ENCODE assay signal across 5 cellular contexts in the genomic region with DNA sequence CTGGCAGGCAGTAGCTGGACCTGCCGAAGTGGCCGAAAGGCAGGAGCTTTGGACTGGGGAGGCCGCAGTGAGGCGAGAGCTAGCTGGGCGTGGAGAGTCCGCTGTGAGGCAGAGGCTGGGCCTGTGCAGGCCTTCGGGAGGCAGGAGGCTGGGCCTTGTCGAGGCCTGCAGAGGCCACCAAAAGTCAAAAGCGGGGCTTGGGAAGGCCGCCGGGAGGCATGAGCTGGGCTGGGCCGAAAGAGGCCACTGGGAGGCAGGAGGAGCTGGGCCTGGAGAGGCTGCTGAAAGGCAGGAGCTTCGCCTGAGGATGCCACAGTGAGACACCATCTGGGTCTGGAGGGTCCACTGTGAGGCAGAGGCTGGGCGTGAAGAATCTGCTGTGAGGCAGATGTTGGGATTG.
DNase-seq lines count a peak whose midpoint lies in the region; ATAC-seq and TF ChIP-seq lines count a peak whose summit lies in the region.
"Not testable (repeated sequence)": the region's sequence is repeated elsewhere in the genome, so short reads cannot be mapped to it uniquely, and the experiment has no call there.

No MANE protein-coding gene starts in this region.

- not testable (repeated sequence) for H4K91ac ChIP-seq in IMR-90 (ENCODE audit: insufficient read depth, low read depth, low read length)

- H2BK5ac ChIP-seq in IMR-90 (ENCODE audit: low read depth, low read length, poor library complexity, severe bottlenecking), result not testable (repeated sequence)

- TF ChIP-seq POLR2A in IMR-90 (IDR thresholded peaks at IDR 0.05; ENCODE audit: low read depth, low read length), result not testable (repeated sequence)

- not testable (repeated sequence) for H3K27ac ChIP-seq in IMR-90 (ENCODE audit: insufficient read depth, low read length); mammary epithelial cell (ENCODE audit: insufficient read depth, low read depth, low read length)

- H3K79me2 ChIP-seq in mammary epithelial cell (ENCODE audit: insufficient read depth, low read length), result not testable (repeated sequence)

- not testable (repeated sequence) for H3K4ac ChIP-seq in IMR-90 (ENCODE audit: low read depth, low read length)

- not testable (repeated sequence) for H4K20me1 ChIP-seq in IMR-90 (ENCODE audit: insufficient read depth, low read length); mammary epithelial cell (ENCODE audit: insufficient read depth, low read length)

- not testable (repeated sequence) for H3K23ac ChIP-seq in IMR-90 (ENCODE audit: low read depth, low read length)

- not testable (repeated sequence) for TF ChIP-seq RAD21 in IMR-90 (IDR thresholded peaks at IDR 0.05; ENCODE audit: low read length)

- BruUV-seq in Caco-2 (replicated peaks; lab: Mats Ljungman, UMichigan) (TSS peak; percentile 38), IMR-90 (replicated peaks; lab: Mats Ljungman, UMichigan) (TSS peak; percentile 79), mammary epithelial cell (replicated peaks; lab: Mats Ljungman, UMichigan) (TSS peak; percentile 23)

- in situ Hi-C loops in IMR-90 (cut with MboI; ENCODE audit: low sequenced_read_pairs); mammary epithelial cell (cut with MboI; ENCODE audit: low sequenced_read_pairs in 2 of 2): not testable (repeated sequence)

- not testable (repeated sequence) for H3K4me1 ChIP-seq in Caco-2; IMR-90 (ENCODE audit: control insufficient read depth, insufficient read depth, low read length); mammary epithelial cell (ENCODE audit: insufficient read depth, low read length)

- H4K5ac ChIP-seq in IMR-90 (ENCODE audit: low read depth, low read length), result not testable (repeated sequence)

- H3K79me1 ChIP-seq in IMR-90 (ENCODE audit: low read depth in 1 of 2, low read length in 2 of 2), result not testable (repeated sequence)

- H2AFZ ChIP-seq in IMR-90 (replicated peaks; ENCODE audit: low read length, poor library complexity); mammary epithelial cell (ENCODE audit: low read depth, low read length): not testable (repeated sequence)

- CTCF ChIA-PET in Caco-2 (lab: Charles Lee); IMR-90 (lab: Yijun Ruan, JAX); activated CD8-positive, alpha-beta memory T cell treated with anti-CD3 and anti-CD28 coated beads, Interleukin-2, amount 10 ng/mL, durations not matched to agents 7 days and 5 days (lab: Charles Lee); mammary epithelial cell (lab: Charles Lee; ENCODE audit: low non-redundant PET): not testable (repeated sequence)

- not testable (repeated sequence) for H2AK5ac ChIP-seq in IMR-90 (ENCODE audit: low read depth, low read length)

- not testable (repeated sequence) for H3K27me3 Mint-ChIP-seq in Caco-2 (ENCODE audit: insufficient read depth, unreplicated experiment); HFFc6 (ENCODE audit: insufficient read depth); activated CD8-positive, alpha-beta memory T cell treated with anti-CD3 and anti-CD28 coated beads, Interleukin-2, amount 10 ng/mL, durations not matched to agents 7 days and 5 days

- TF ChIP-seq CTCF in Caco-2 (IDR thresholded peaks at IDR 0.05; ENCODE audit: insufficient read depth in 1 of 2, low read depth in 1 of 2, low read length in 1 of 2, severe bottlenecking in 1 of 2, unreplicated experiment in 1 of 2); HFFc6 (IDR thresholded peaks at IDR 0.05); IMR-90 (conservative IDR thresholded peaks at IDR 0.05; ENCODE audit: low read depth, low read length); mammary epithelial cell (conservative IDR thresholded peaks at IDR 0.05 in 1 of 2, IDR thresholded peaks at IDR 0.05 in 1 of 2; ENCODE audit: extremely low read depth in 1 of 2, insufficient read depth in 1 of 2, low read depth in 1 of 2, low read length in 2 of 2): not testable (repeated sequence)

- no CpG with 5 or more reads among the region's 14 CpGs for WGBS in IMR-90 (ENCODE audit: extremely low coverage in 2 of 2, insufficient read length in 1 of 2), 2 experiments
- 75% methylated on average over 4 of the region's 14 CpGs for WGBS in mammary epithelial cell (ENCODE audit: low coverage, missing lambda C conversion rate)

- POLR2A ChIA-PET in Caco-2 (lab: Charles Lee); IMR-90 (lab: Charles Lee; ENCODE audit: unreplicated experiment): not testable (repeated sequence)

- H3K9me1 ChIP-seq in IMR-90 (ENCODE audit: insufficient read depth, low read length), result not testable (repeated sequence)

- not testable (repeated sequence) for H2BK15ac ChIP-seq in IMR-90 (ENCODE audit: low read depth, low read length)

- H3K27ac Mint-ChIP-seq in Caco-2 (ENCODE audit: unreplicated experiment), result not testable (repeated sequence)
- H3K27ac Mint-ChIP-seq in HFFc6, result peak overlapping the region; percentile 64; the same call in 1 of the 2 replicates
- H3K27ac Mint-ChIP-seq in activated CD8-positive, alpha-beta memory T cell treated with anti-CD3 and anti-CD28 coated beads, Interleukin-2, amount 10 ng/mL, durations not matched to agents 7 days and 5 days, result peak overlapping the region; percentile 36

- H3K56ac ChIP-seq in IMR-90 (ENCODE audit: extremely low read depth, insufficient read depth, low read length), result not testable (repeated sequence)

- not testable (repeated sequence) for H3K36me3 Mint-ChIP-seq in Caco-2 (ENCODE audit: insufficient read depth, unreplicated experiment); HFFc6 (ENCODE audit: low read depth); activated CD8-positive, alpha-beta memory T cell treated with anti-CD3 and anti-CD28 coated beads, Interleukin-2, amount 10 ng/mL, durations not matched to agents 7 days and 5 days

- H3K9me3 ChIP-seq in Caco-2; IMR-90 (ENCODE audit: control insufficient read depth, insufficient read depth, low read length); mammary epithelial cell (replicated peaks; ENCODE audit: insufficient read depth, low read length): not testable (repeated sequence)

- not testable (repeated sequence) for H2AK9ac ChIP-seq in IMR-90 (replicated peaks; ENCODE audit: low read depth, low read length, poor library complexity)

- H3K36me3 ChIP-seq in Caco-2 (ENCODE audit: control insufficient read depth, insufficient read depth, low read length); IMR-90 (ENCODE audit: control insufficient read depth, insufficient read depth, low read length); mammary epithelial cell (ENCODE audit: insufficient read depth, low read length): not testable (repeated sequence)

- dilution Hi-C loops in IMR-90 (cut with HindIII; ENCODE audit: low sequenced_read_pairs, unreplicated experiment); mammary epithelial cell (cut with HindIII; ENCODE audit: low sequenced_read_pairs): not testable (repeated sequence)

- H3K4me2 ChIP-seq in IMR-90 (ENCODE audit: low read depth, low read length); mammary epithelial cell (ENCODE audit: insufficient read depth, low read depth, low read length): not testable (repeated sequence)

- not testable (repeated sequence) for H4K8ac ChIP-seq in IMR-90 (ENCODE audit: low read depth in 2 of 2, low read length in 2 of 2)

- not testable (repeated sequence) for H2BK120ac ChIP-seq in IMR-90 (ENCODE audit: low read depth, low read length)

- not testable (repeated sequence) for H3K4me1 Mint-ChIP-seq in Caco-2 (ENCODE audit: low read depth, unreplicated experiment); activated CD8-positive, alpha-beta memory T cell treated with anti-CD3 and anti-CD28 coated beads, Interleukin-2, amount 10 ng/mL, durations not matched to agents 7 days and 5 days
- H3K4me1 Mint-ChIP-seq in HFFc6 (ENCODE audit: low read depth), result peaks cover 11% of the 10 kb centered on the region

- not testable (repeated sequence) for H3K9ac ChIP-seq in IMR-90 (ENCODE audit: low read depth, low read length); mammary epithelial cell (ENCODE audit: insufficient read depth, low read length)

- not testable (repeated sequence) for DNase-seq in Caco-2; HFFc6; IMR-90; activated CD8-positive, alpha-beta memory T cell treated with anti-CD3 and anti-CD28 coated beads, Interleukin-2, amount 10 ng/mL, durations not matched to agents 7 days and 5 days; mammary epithelial cell

- H3K27me3 ChIP-seq in Caco-2 (replicated peaks; ENCODE audit: control insufficient read depth, insufficient read depth, low read length); IMR-90 (ENCODE audit: control insufficient read depth, insufficient read depth, low read length); mammary epithelial cell (ENCODE audit: insufficient read depth, low read length): not testable (repeated sequence)

- H3K14ac ChIP-seq in IMR-90 (replicated peaks; ENCODE audit: low read depth, low read length), result not testable (repeated sequence)

- not testable (repeated sequence) for H3K4me3 Mint-ChIP-seq in Caco-2 (ENCODE audit: unreplicated experiment); HFFc6; activated CD8-positive, alpha-beta memory T cell treated with anti-CD3 and anti-CD28 coated beads, Interleukin-2, amount 10 ng/mL, durations not matched to agents 7 days and 5 days

- not testable (repeated sequence) for H3K4me3 ChIP-seq in Caco-2 (ENCODE audit: low read depth, low read length); IMR-90 (ENCODE audit: insufficient read depth, low read depth, low read length); mammary epithelial cell (replicated peaks in 1 of 3; ENCODE audit: insufficient read depth in 1 of 3, low read depth in 2 of 3, low read length in 3 of 3)

- not testable (repeated sequence) for H2BK20ac ChIP-seq in IMR-90 (ENCODE audit: low read depth, low read length)

- not testable (repeated sequence) for ATAC-seq in IMR-90 (ENCODE audit: low read depth); activated CD8-positive, alpha-beta memory T cell treated with anti-CD3 and anti-CD28 coated beads, Interleukin-2, amount 10 ng/mL, durations not matched to agents 7 days and 5 days

- intact Hi-C loops in Caco-2 (cut with micrococcal nuclease; ENCODE audit: unreplicated experiment); IMR-90 (cut with micrococcal nuclease); mammary epithelial cell (cut with micrococcal nuclease): not testable (repeated sequence)

- not testable (repeated sequence) for H3K9me3 Mint-ChIP-seq in Caco-2 (ENCODE audit: unreplicated experiment); HFFc6; activated CD8-positive, alpha-beta memory T cell treated with anti-CD3 and anti-CD28 coated beads, Interleukin-2, amount 10 ng/mL, durations not matched to agents 7 days and 5 days (ENCODE audit: low read depth)

- not testable (repeated sequence) for H3K18ac ChIP-seq in IMR-90 (ENCODE audit: low read depth, low read length)
